ENCODE assay signal across 16 cellular contexts in genomic region chr12:64635356-64635998, GRCh38. TPM values are rescaled to one million over a fixed set of nuclear protein-coding genes. Genes with fewer than 3 reads are reported as not detected.
DNase-seq lines count a peak whose midpoint lies in the region; ATAC-seq and TF ChIP-seq lines count a peak whose summit lies in the region.
"Had no signal": no experiment of that assay in that cellular context is flagged by ENCODE, and none has a peak within 500 bp of the region (broad histone marks: within the 10 kb centered on the region; RNA-seq: fewer than 3 reads in every experiment).

No MANE protein-coding gene starts in this region.

- peaks cover 36% of the 10 kb centered on the region for H3K36me3 Mint-ChIP-seq in activated naive CD4-positive, alpha-beta T cell treated with anti-CD3 and anti-CD28 coated beads for 36 hours (ENCODE audit: low read depth)
- peaks cover 18% of the 10 kb centered on the region for H3K36me3 Mint-ChIP-seq in IgD-negative memory B cell
- H3K36me3 Mint-ChIP-seq in effector memory CD8-positive, alpha-beta T cell (ENCODE audit: insufficient read depth): peaks cover 22% of the 10 kb centered on the region

- peak overlapping the region; percentile 42 to 69 (median 55) for H3K27ac ChIP-seq in transverse colon
- H3K27ac ChIP-seq: dorsolateral prefrontal cortex, GM23248, SJCRH30, vagina had no signal

- peak overlapping the region; percentile 79 for H3K27ac Mint-ChIP-seq in activated naive CD4-positive, alpha-beta T cell treated with anti-CD3 and anti-CD28 coated beads for 36 hours
- H3K27ac Mint-ChIP-seq in IgD-negative memory B cell: peak overlapping the region; percentile 0 to 64 (median 21)
- H3K27ac Mint-ChIP-seq in effector memory CD8-positive, alpha-beta T cell: peak overlapping the region; percentile 3 to 78

- H3K4me1 ChIP-seq in transverse colon: peaks cover 13 to 76% (median 57%) of the 10 kb centered on the region in 4 donors

- ATAC-seq in effector memory CD8-positive, alpha-beta T cell (replicated peaks): peak; percentile 37
- ATAC-seq in GM21526 (IDR thresholded peaks at IDR 0.05; ENCODE audit: low FRiP score, unreplicated experiment): no peak

- H3K36me3 ChIP-seq in transverse colon: no peaks in the 10 kb centered on the region
- H3K36me3 ChIP-seq: vagina had no signal

- TF ChIP-seq POLR2A in transverse colon (IDR thresholded peaks at IDR 0.05): no peak

- intact Hi-C loops in activated naive CD4-positive, alpha-beta T cell treated with anti-CD3 and anti-CD28 coated beads for 36 hours (cut with micrococcal nuclease): loop anchor here (1.0 kb wide), 1 partner anchor 34 kb away; no protein-coding TSS in a partner anchor
- intact Hi-C loops in transverse colon (cut with DNase I; ENCODE audit: low total_unique reads): no loop called here

- no peak overlapping the region for H3K4me3 ChIP-seq in transverse colon
- H3K4me3 ChIP-seq: dorsolateral prefrontal cortex, GM23248, SJCRH30, vagina had no signal

- CTCF ChIA-PET in activated naive CD4-positive, alpha-beta T cell treated with anti-CD3 and anti-CD28 coated beads for 36 hours (lab: Charles Lee): interaction anchor here (1.0 kb wide), 1 partner anchor 10 kb away, joined by 3 read pairs; no protein-coding TSS in a partner anchor

- H3K9me3 ChIP-seq in transverse colon: no peaks in the 10 kb centered on the region
- H3K9me3 ChIP-seq: SJCRH30, vagina had no signal

- TF ChIP-seq CTCF in transverse colon (IDR thresholded peaks at IDR 0.05): no peak

- no peaks in the 10 kb centered on the region for H3K27me3 Mint-ChIP-seq in activated naive CD4-positive, alpha-beta T cell treated with anti-CD3 and anti-CD28 coated beads for 36 hours (ENCODE audit: low read depth)
- peaks cover 2% of the 10 kb centered on the region for H3K27me3 Mint-ChIP-seq in IgD-negative memory B cell
- H3K27me3 Mint-ChIP-seq in effector memory CD8-positive, alpha-beta T cell: no peaks in the 10 kb centered on the region

- DNase-seq in activated naive CD4-positive, alpha-beta T cell treated with anti-CD3 and anti-CD28 coated beads for 36 hours: no peak
- DNase-seq in activated naive CD4-positive, alpha-beta T cell treated with anti-CD3 and anti-CD28 coated beads, Interleukin-2, amount 50 U/mL, for 16 hours: no peak
- DNase-seq in effector memory CD8-positive, alpha-beta T cell: no peak
- DNase-seq in transverse colon (no peak), RPMI8226 (no peak), 8988T (no peak)
- DNase-seq: amygdala, dorsolateral prefrontal cortex, GM23248, NCI-H1694, NCI-H82, SJCRH30 had no signal

- TF ChIP-seq EP300 in transverse colon (IDR thresholded peaks at IDR 0.05; ENCODE audit: low read depth): no peak

- no peak overlapping the region for H3K4me3 Mint-ChIP-seq in activated naive CD4-positive, alpha-beta T cell treated with anti-CD3 and anti-CD28 coated beads for 36 hours
- H3K4me3 Mint-ChIP-seq in IgD-negative memory B cell: peak overlapping the region in 3 of 4 donors; percentile 3 to 58 (median 7)
- H3K4me3 Mint-ChIP-seq in effector memory CD8-positive, alpha-beta T cell: peak overlapping the region in 1 of 2 donors; percentile 32
- H3K4me3 Mint-ChIP-seq: neural crest cell had no signal

- 56 to 58% methylated on average over 3 to 5 of the region's 5 CpGs for WGBS in transverse colon (ENCODE audit: low coverage in 1 of 2), 2 donors

- peaks cover 86% of the 10 kb centered on the region for H3K4me1 Mint-ChIP-seq in activated naive CD4-positive, alpha-beta T cell treated with anti-CD3 and anti-CD28 coated beads for 36 hours (ENCODE audit: low read depth)
- peaks cover 66 to 71% (median 67%) of the 10 kb centered on the region in 3 donors for H3K4me1 Mint-ChIP-seq in IgD-negative memory B cell
- H3K4me1 Mint-ChIP-seq in effector memory CD8-positive, alpha-beta T cell (ENCODE audit: low read depth in 2 of 2): peaks cover 57 to 73% of the 10 kb centered on the region in 2 donors

- no peaks in the 10 kb centered on the region for H3K27me3 ChIP-seq in transverse colon
- H3K27me3 ChIP-seq: dorsolateral prefrontal cortex, SJCRH30, vagina had no signal

- H3K9me3 Mint-ChIP-seq in activated naive CD4-positive, alpha-beta T cell treated with anti-CD3 and anti-CD28 coated beads for 36 hours: peaks cover 14% of the 10 kb centered on the region
- H3K9me3 Mint-ChIP-seq in IgD-negative memory B cell: peaks cover 0 to 6% (median 5%) of the 10 kb centered on the region in 3 donors
- no peaks in the 10 kb centered on the region for H3K9me3 Mint-ChIP-seq in effector memory CD8-positive, alpha-beta T cell

- in situ Hi-C loops in transverse colon (cut with MboI; ENCODE audit: low pct_ligation_motif_present in 1 of 4, low pct_unique_long_range_greater_than_20kb in 1 of 4, low sequenced_read_pairs in 3 of 4): no loop called here

RNA-seq across cellular contexts. Expression of gene RASSF3, which starts 25.2 kb away (rescaled TPM):
- total RNA-seq in activated naive CD4-positive, alpha-beta T cell treated with anti-CD3 and anti-CD28 coated beads for 36 hours: 10 to 100 TPM; 39.4 to 43.8 TPM
- 3.4 TPM for polyA plus RNA-seq in IgD-negative memory B cell
- 10 to 100 TPM; 41.6 to 83.2 (median 62.5) TPM for total RNA-seq in transverse colon

Comparison
In these comparisons a context has a peak if more than half of its experiments do, and no peak if none do; other contexts are left out.
1. H3K27ac Mint-ChIP-seq: peak in every context shown above with its lines; median percentile 79 in activated naive CD4-positive, alpha-beta T cell treated with anti-CD3 and anti-CD28 coated beads for 36 hours; 40 in effector memory CD8-positive, alpha-beta T cell; 21 in IgD-negative memory B cell.